20 cellular contexts compared by ENCODE assay signal in genomic region chr2:221641181-221641871, GRCh38.
DNase-seq lines count a peak whose midpoint lies in the region; ATAC-seq, FAIRE-seq and TF ChIP-seq lines count a peak whose summit lies in the region.
"Had no signal": no experiment of that assay in that cellular context is flagged by ENCODE, and none has a peak within 500 bp of the region (broad histone marks: within the 10 kb centered on the region; RNA-seq: fewer than 3 reads in every experiment).

No MANE protein-coding gene starts in this region.

- H3K27ac ChIP-seq in upper lobe of right lung = peak overlapping the region; percentile 44
- no peak overlapping the region for H3K27ac ChIP-seq in CD8-positive, alpha-beta T cell (ENCODE audit: low read depth, low read length)
- H3K27ac ChIP-seq: A549, thoracic aorta had no signal

- ATAC-seq in activated CD8-positive, alpha-beta T cell treated with anti-CD3 and anti-CD28 coated beads for 36 hours = peak; percentile 81
- ATAC-seq in activated CD8-positive, alpha-beta T cell treated with anti-CD3 and anti-CD28 coated beads, Interleukin-2, amount 10 ng/mL, durations not matched to agents 7 days and 5 days = no peak
- ATAC-seq in upper lobe of right lung (peak; percentile 83), GM18909 (IDR thresholded peaks at IDR 0.05; ENCODE audit: poor library complexity, unreplicated experiment) (no peak)
- ATAC-seq in CD8-positive, alpha-beta T cell = no peak
- ATAC-seq: A549 had no signal

- no peak overlapping the region for H3K4me3 ChIP-seq in upper lobe of right lung
- H3K4me3 ChIP-seq in CD8-positive, alpha-beta T cell (ENCODE audit: low read depth, low read length) = no peak overlapping the region
- H3K4me3 ChIP-seq: A549, thoracic aorta had no signal

- no peak for FAIRE-seq in GM19239 (lab: Jason Lieb, UNC)
- FAIRE-seq: A549, G401.6, RCC 7860 had no signal

- intact Hi-C loops in activated CD8-positive, alpha-beta T cell treated with anti-CD3 and anti-CD28 coated beads for 36 hours (cut with micrococcal nuclease) = no loop called here
- intact Hi-C loops in upper lobe of right lung (cut with DNase I) = no loop called here
- intact Hi-C loops in CD8-positive, alpha-beta T cell (cut with DNase I, micrococcal nuclease) = no loop called here

- POLR2A ChIA-PET in activated CD8-positive, alpha-beta T cell treated with anti-CD3 and anti-CD28 coated beads for 36 hours (lab: Charles Lee) = no interaction called here
- POLR2A ChIA-PET in activated CD8-positive, alpha-beta T cell treated with anti-CD3 and anti-CD28 coated beads, Interleukin-2, amount 10 ng/mL, durations not matched to agents 7 days and 5 days (lab: Charles Lee) = no interaction called here
- POLR2A ChIA-PET in CD8-positive, alpha-beta T cell (lab: Charles Lee) = no interaction called here

- CTCF ChIA-PET in activated CD8-positive, alpha-beta T cell treated with anti-CD3 and anti-CD28 coated beads for 36 hours (lab: Charles Lee) = no interaction called here
- CTCF ChIA-PET in activated CD8-positive, alpha-beta T cell treated with anti-CD3 and anti-CD28 coated beads, Interleukin-2, amount 10 ng/mL, durations not matched to agents 7 days and 5 days (lab: Charles Lee) = no interaction called here
- CTCF ChIA-PET in CD8-positive, alpha-beta T cell (lab: Charles Lee) = no interaction called here

- H3K27me3 Mint-ChIP-seq in activated CD8-positive, alpha-beta T cell treated with anti-CD3 and anti-CD28 coated beads for 36 hours = no peaks in the 10 kb centered on the region
- H3K27me3 Mint-ChIP-seq in activated CD8-positive, alpha-beta T cell treated with anti-CD3 and anti-CD28 coated beads, Interleukin-2, amount 10 ng/mL, durations not matched to agents 7 days and 5 days (ENCODE audit: low read depth) = no peaks in the 10 kb centered on the region
- H3K27me3 Mint-ChIP-seq in CD8-positive, alpha-beta T cell (ENCODE audit: low read depth) = no peaks in the 10 kb centered on the region

- H3K4me3 Mint-ChIP-seq in activated CD8-positive, alpha-beta T cell treated with anti-CD3 and anti-CD28 coated beads for 36 hours = no peak overlapping the region
- H3K4me3 Mint-ChIP-seq in activated CD8-positive, alpha-beta T cell treated with anti-CD3 and anti-CD28 coated beads, Interleukin-2, amount 10 ng/mL, durations not matched to agents 7 days and 5 days = no peak overlapping the region
- no peak overlapping the region for H3K4me3 Mint-ChIP-seq in CD8-positive, alpha-beta T cell
- H3K4me3 Mint-ChIP-seq: CD8-positive, alpha-beta memory T cell; HFFc6; immature natural killer cell; neural crest cell had no signal

- no peak for TF ChIP-seq CTCF in activated CD8-positive, alpha-beta T cell treated with anti-CD3 and anti-CD28 coated beads for 36 hours (IDR thresholded peaks at IDR 0.05)
- TF ChIP-seq CTCF in upper lobe of right lung (IDR thresholded peaks at IDR 0.05) = no peak
- TF ChIP-seq CTCF in CD8-positive, alpha-beta T cell (IDR thresholded peaks at IDR 0.05) = no peak

- no peaks in the 10 kb centered on the region for H3K36me3 ChIP-seq in upper lobe of right lung
- no peaks in the 10 kb centered on the region for H3K36me3 ChIP-seq in CD8-positive, alpha-beta T cell (ENCODE audit: insufficient read depth, low read length)
- H3K36me3 ChIP-seq: thoracic aorta had no signal

- peaks cover 9% of the 10 kb centered on the region for H3K9me3 Mint-ChIP-seq in activated CD8-positive, alpha-beta T cell treated with anti-CD3 and anti-CD28 coated beads for 36 hours
- no peaks in the 10 kb centered on the region for H3K9me3 Mint-ChIP-seq in activated CD8-positive, alpha-beta T cell treated with anti-CD3 and anti-CD28 coated beads, Interleukin-2, amount 10 ng/mL, durations not matched to agents 7 days and 5 days (ENCODE audit: insufficient read depth)
- peaks cover 3% of the 10 kb centered on the region for H3K9me3 Mint-ChIP-seq in CD8-positive, alpha-beta T cell

- H3K9me3 ChIP-seq in upper lobe of right lung = no peaks in the 10 kb centered on the region
- no peaks in the 10 kb centered on the region for H3K9me3 ChIP-seq in CD8-positive, alpha-beta T cell (ENCODE audit: low read length)
- H3K9me3 ChIP-seq: thoracic aorta had no signal

- H3K4me1 Mint-ChIP-seq in activated CD8-positive, alpha-beta T cell treated with anti-CD3 and anti-CD28 coated beads for 36 hours (ENCODE audit: low read depth) = no peaks in the 10 kb centered on the region
- H3K4me1 Mint-ChIP-seq in activated CD8-positive, alpha-beta T cell treated with anti-CD3 and anti-CD28 coated beads, Interleukin-2, amount 10 ng/mL, durations not matched to agents 7 days and 5 days (ENCODE audit: low read depth) = no peaks in the 10 kb centered on the region
- H3K4me1 Mint-ChIP-seq in CD8-positive, alpha-beta T cell (ENCODE audit: low read depth) = no peaks in the 10 kb centered on the region
- H3K4me1 Mint-ChIP-seq: CD8-positive, alpha-beta memory T cell; immature natural killer cell; neural crest cell had no signal

- H3K4me1 ChIP-seq in upper lobe of right lung = no peaks in the 10 kb centered on the region
- no peaks in the 10 kb centered on the region for H3K4me1 ChIP-seq in CD8-positive, alpha-beta T cell (ENCODE audit: insufficient read depth, low read length)
- H3K4me1 ChIP-seq: A549 had no signal

- H3K36me3 Mint-ChIP-seq in activated CD8-positive, alpha-beta T cell treated with anti-CD3 and anti-CD28 coated beads for 36 hours (ENCODE audit: low read depth) = no peaks in the 10 kb centered on the region
- no peaks in the 10 kb centered on the region for H3K36me3 Mint-ChIP-seq in activated CD8-positive, alpha-beta T cell treated with anti-CD3 and anti-CD28 coated beads, Interleukin-2, amount 10 ng/mL, durations not matched to agents 7 days and 5 days (ENCODE audit: low read depth)
- H3K36me3 Mint-ChIP-seq in CD8-positive, alpha-beta T cell = no peaks in the 10 kb centered on the region
- H3K36me3 Mint-ChIP-seq: immature natural killer cell had no signal

- no peak for DNase-seq in activated CD8-positive, alpha-beta T cell treated with anti-CD3 and anti-CD28 coated beads for 36 hours
- DNase-seq in activated CD8-positive, alpha-beta T cell treated with anti-CD3 and anti-CD28 coated beads, Interleukin-2, amount 10 ng/mL, durations not matched to agents 7 days and 5 days = no peak
- DNase-seq in SKM-1 treated with dmso at 0.1 percent for 144 hours (lab: John Stamatoyannopoulos, UW; ENCODE audit: unreplicated experiment) (peak; percentile 11), glomerular endothelial cell (ENCODE audit: extremely low read depth, low read depth, low spot score) (peak; percentile 63), upper lobe of right lung (peak; percentile 76), GM19239 (ENCODE audit: insufficient read length, low spot score) (no peak)
- DNase-seq in CD8-positive, alpha-beta T cell = no peak
- DNase-seq: activated CD4-positive, CD25-positive, alpha-beta regulatory T cell; CD8-positive, alpha-beta memory T cell; cerebellar nuclear complex; HFFc6; immature natural killer cell; NCI-H1092; right cardiac atrium had no signal

- H3K27me3 ChIP-seq in upper lobe of right lung = no peaks in the 10 kb centered on the region
- no peaks in the 10 kb centered on the region for H3K27me3 ChIP-seq in CD8-positive, alpha-beta T cell (ENCODE audit: insufficient read depth, low read length)

- no peak overlapping the region for H3K27ac Mint-ChIP-seq in activated CD8-positive, alpha-beta T cell treated with anti-CD3 and anti-CD28 coated beads for 36 hours
- no peak overlapping the region for H3K27ac Mint-ChIP-seq in activated CD8-positive, alpha-beta T cell treated with anti-CD3 and anti-CD28 coated beads, Interleukin-2, amount 10 ng/mL, durations not matched to agents 7 days and 5 days
- H3K27ac Mint-ChIP-seq in CD8-positive, alpha-beta T cell = no peak overlapping the region
- H3K27ac Mint-ChIP-seq: CD8-positive, alpha-beta memory T cell; HFFc6; immature natural killer cell had no signal

Comparison
In these comparisons a context has a peak if more than half of its experiments do, and no peak if none do; other contexts are left out.
1. ATAC-seq: peak in activated CD8-positive, alpha-beta T cell treated with anti-CD3 and anti-CD28 coated beads for 36 hours (single experiment) and upper lobe of right lung (single experiment); none in activated CD8-positive, alpha-beta T cell treated with anti-CD3 and anti-CD28 coated beads, Interleukin-2, amount 10 ng/mL, durations not matched to agents 7 days and 5 days (single experiment), CD8-positive, alpha-beta T cell (single experiment) and GM18909 (single experiment).
2. DNase-seq: peak in SKM-1 treated with dmso at 0.1 percent for 144 hours (single experiment), glomerular endothelial cell (single experiment) and upper lobe of right lung (single experiment); none in activated CD8-positive, alpha-beta T cell treated with anti-CD3 and anti-CD28 coated beads for 36 hours (single experiment), activated CD8-positive, alpha-beta T cell treated with anti-CD3 and anti-CD28 coated beads, Interleukin-2, amount 10 ng/mL, durations not matched to agents 7 days and 5 days (single experiment), GM19239 (single experiment) and CD8-positive, alpha-beta T cell (0 of 7).